ENCODE assay signal across 23 cellular contexts in genomic region chr16:8241408-8241807, GRCh38.
"Had no signal": no experiment of that assay in that cellular context is flagged by ENCODE, and none has a peak within 500 bp of the region (broad histone marks: within the 10 kb centered on the region; RNA-seq: fewer than 3 reads in every experiment).

No MANE protein-coding gene starts in this region.

- H3K27ac ChIP-seq: SJSA1, SK-N-MC had no signal

- H3K36me3 ChIP-seq: MG63, SJSA1 had no signal

- H3K9me3 ChIP-seq: MG63, SJSA1 had no signal

- H3K27me3 ChIP-seq: SJSA1 had no signal

- H3K4me3 ChIP-seq: MG63, SJSA1, SK-N-MC had no signal

- DNase-seq: IMR-90, Karpas-422, KG1, MG63, NCI-H1092, NCI-H1105 treated with DMSO at 0.1 percent for 48 hours, NCI-H1417 treated with DMSO at 0.1 percent for 48 hours, NCI-H146, NCI-H1694 treated with DMSO at 0.1 percent for 48 hours, NCI-H1930, NCI-H2081, NCI-H2107, NCI-H2227 treated with DMSO at 0.1 percent for 48 hours, NCI-H446, NCI-H510A, NCI-H524 treated with DMSO at 0.1 percent for 48 hours, NCI-H69, NCI-H774, Right ventricle myocardium superior, RPMI8226, SIG-M5 had no signal

- H3K4me1 ChIP-seq: SJSA1 had no signal
